19 cellular contexts compared by ENCODE assay signal in the genomic region with DNA sequence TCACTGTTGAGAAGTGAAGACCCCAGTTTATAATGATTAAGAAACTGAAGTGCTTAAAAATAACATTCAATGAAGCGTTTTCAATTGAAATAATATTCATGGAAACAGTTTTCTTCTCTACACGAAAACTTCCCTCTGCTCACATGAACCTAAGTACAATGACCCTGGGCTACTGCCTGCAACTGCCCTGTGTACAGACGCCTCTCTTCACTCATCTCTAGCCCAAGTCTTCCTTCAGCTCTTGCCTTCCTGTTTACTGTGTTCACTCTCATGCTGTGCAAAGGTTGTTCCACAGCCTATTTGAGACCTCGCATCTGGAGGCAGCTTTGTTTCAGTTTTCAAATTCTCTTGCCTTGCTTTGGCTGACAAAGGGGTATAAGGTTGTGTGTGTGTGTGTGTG.
DNase-seq lines count a peak whose midpoint lies in the region; ATAC-seq, FAIRE-seq and TF ChIP-seq lines count a peak whose summit lies in the region.
"Had no signal": no experiment of that assay in that cellular context is flagged by ENCODE, and none has a peak within 500 bp of the region (broad histone marks: within the 10 kb centered on the region; RNA-seq: fewer than 3 reads in every experiment).

No MANE protein-coding gene starts in this region.

- TF ChIP-seq RAD21 in H1 (IDR thresholded peaks at IDR 0.05 in 1 of 2, conservative IDR thresholded peaks at IDR 0.05 in 1 of 2; ENCODE audit: low read depth in 2 of 2, low read length in 2 of 2) (no peak), liver (IDR thresholded peaks at IDR 0.05) (no peak)

- H3K36me3 Mint-ChIP-seq in CD4-positive, alpha-beta memory T cell, result no peaks in the 10 kb centered on the region
- H3K36me3 Mint-ChIP-seq: CD14-positive monocyte; CD8-positive, alpha-beta T cell had no signal

- peaks cover 0 to 2% (median 0%) of the 10 kb centered on the region in 8 donors for H3K9me3 Mint-ChIP-seq in CD4-positive, alpha-beta memory T cell

- WGBS in H1 (ENCODE audit: extremely low coverage in 1 of 2, insufficient coverage in 1 of 2, insufficient read length in 1 of 2, insufficient replicate concordance in 2 of 2, low coverage in 1 of 2, low lambda C conversion rate in 2 of 2, missing lambda C conversion rate in 1 of 2), 2 experiments, result 85% methylated on average over 4 of the region's 4 CpGs; no CpG with 5 or more reads in 1 of the 2 experiments
- WGBS in liver, result 30% methylated on average over 4 of the region's 4 CpGs
- WGBS in neuronal stem cell (ENCODE audit: extremely low coverage in 2 of 2, insufficient read length in 2 of 2, insufficient replicate concordance in 1 of 2), 2 donors, result no CpG with 5 or more reads among the region's 4 CpGs
- 76 to 78% (median 76%) methylated on average over 4 of the region's 4 CpGs for WGBS in psoas muscle, 3 donors

- no peak overlapping the region for H3K14ac ChIP-seq in H1 (ENCODE audit: insufficient read length)
- H3K14ac ChIP-seq in neuronal stem cell (ENCODE audit: low read length), result no peak overlapping the region

- H3K79me1 ChIP-seq in H1 (ENCODE audit: low read depth, low read length), result no peaks in the 10 kb centered on the region
- no peaks in the 10 kb centered on the region for H3K79me1 ChIP-seq in neuronal stem cell (ENCODE audit: low read depth, low read length)

- H2BK5ac ChIP-seq in H1 (ENCODE audit: low read depth, low read length) (no peak overlapping the region), neuronal stem cell (ENCODE audit: low read length) (no peak overlapping the region)

- H3K23me2 ChIP-seq in H1 (ENCODE audit: low read depth, low read length), result no peaks in the 10 kb centered on the region

- H3K18ac ChIP-seq in H1 (ENCODE audit: extremely low read depth, low read length), result no peak overlapping the region
- H3K18ac ChIP-seq in neuronal stem cell (ENCODE audit: low read length), result no peak overlapping the region

- no peak for TF ChIP-seq CTCF in H1 (IDR thresholded peaks at IDR 0.05; ENCODE audit: control extremely low read depth in 1 of 3, insufficient read depth in 1 of 3, low read depth in 1 of 3, low read length in 3 of 3)
- no peak for TF ChIP-seq CTCF in liver (IDR thresholded peaks at IDR 0.05; ENCODE audit: low read depth, low read length, missing input control)
- no peak for TF ChIP-seq CTCF in psoas muscle (IDR thresholded peaks at IDR 0.05)

- H2BK20ac ChIP-seq in H1 (ENCODE audit: low read length), result 0 out of 2 replicates have a peak overlapping the region, but pooled peaks have one; percentile 15

- H3K4me2 ChIP-seq in H1 (ENCODE audit: insufficient read depth in 1 of 2, low read depth in 2 of 2, low read length in 2 of 2) (no peak overlapping the region), neuronal stem cell (ENCODE audit: insufficient read depth, low read length, poor library complexity, severe bottlenecking) (no peak overlapping the region)
- H3K4me2 ChIP-seq: BLaER1 had no signal

- H3K4me1 Mint-ChIP-seq in CD4-positive, alpha-beta memory T cell, result no peaks in the 10 kb centered on the region
- H3K4me1 Mint-ChIP-seq: CD14-positive monocyte had no signal

- H3K36me3 ChIP-seq in H1 (ENCODE audit: control insufficient read depth in 2 of 4, insufficient read depth in 4 of 4, low read length in 3 of 4) (no peaks in the 10 kb centered on the region), liver (ENCODE audit: control insufficient read depth in 4 of 4, insufficient read depth in 3 of 4, low read depth in 1 of 4, low read length in 3 of 4) (no peaks in the 10 kb centered on the region), neuronal stem cell (replicated peaks in 1 of 2; ENCODE audit: control insufficient read depth in 2 of 2, insufficient read depth in 2 of 2, low read length in 2 of 2) (no peaks in the 10 kb centered on the region), psoas muscle (ENCODE audit: insufficient read depth in 1 of 2, low read depth in 1 of 2) (no peaks in the 10 kb centered on the region)
- no peaks in the 10 kb centered on the region for H3K36me3 ChIP-seq in CD4-positive, alpha-beta memory T cell (ENCODE audit: insufficient read depth, low read length)
- H3K36me3 ChIP-seq: BLaER1 had no signal

- H3K23ac ChIP-seq in H1 (ENCODE audit: insufficient read length) (no peak overlapping the region), neuronal stem cell (ENCODE audit: low read depth, low read length, poor library complexity) (no peak overlapping the region)

- H3K27ac Mint-ChIP-seq in CD4-positive, alpha-beta memory T cell, result no peak overlapping the region
- H3K27ac Mint-ChIP-seq: CD14-positive monocyte; CD8-positive, alpha-beta T cell had no signal

- peaks cover 3 to 6% of the 10 kb centered on the region in 2 donors for H3K27me3 Mint-ChIP-seq in CD4-positive, alpha-beta memory T cell

- H2AFZ ChIP-seq in H1 (ENCODE audit: low read length) (no peak overlapping the region), neuronal stem cell (ENCODE audit: low read length) (peak overlapping the region; percentile 22)

- no peak for FAIRE-seq in H1 (lab: Jason Lieb, UNC)
- FAIRE-seq: GM12878, GM19239, H54 had no signal

- CTCF ChIA-PET in H1 (lab: Charles Lee; ENCODE audit: partially characterized antibody), result interaction anchor here (1.2 kb wide), 1 partner anchor 25 kb away, joined by 5 read pairs; no protein-coding TSS in a partner anchor
- CTCF ChIA-PET in CD4-positive, alpha-beta memory T cell (lab: Charles Lee; ENCODE audit: partially characterized antibody), result no interaction called here

- no peak overlapping the region for H3K4me3 ChIP-seq in H1 (ENCODE audit: extremely low read depth in 1 of 4, insufficient read depth in 2 of 4, low read depth in 3 of 4, low read length in 4 of 4)
- no peak overlapping the region for H3K4me3 ChIP-seq in liver (ENCODE audit: low read depth in 1 of 3, low read length in 3 of 3)
- H3K4me3 ChIP-seq in neuronal stem cell (ENCODE audit: low read length in 2 of 2), result no peak overlapping the region
- no peak overlapping the region for H3K4me3 ChIP-seq in CD4-positive, alpha-beta memory T cell (ENCODE audit: low read length in 2 of 2)
- H3K4me3 ChIP-seq in psoas muscle, result no peak overlapping the region
- H3K4me3 ChIP-seq: BLaER1, GM12878 had no signal

- no peaks in the 10 kb centered on the region for H3K79me2 ChIP-seq in H1 (ENCODE audit: control insufficient read depth in 1 of 2, insufficient read depth in 2 of 2, low read length in 2 of 2)

- H4K91ac ChIP-seq in H1 (replicated peaks; ENCODE audit: insufficient read length, low read length) (no peak overlapping the region), neuronal stem cell (ENCODE audit: low read depth, low read length, poor library complexity) (no peak overlapping the region)

- no peak overlapping the region for H3K56ac ChIP-seq in H1 (replicated peaks; ENCODE audit: insufficient read length, low read depth, low read length)

- DNase-seq in H1 (ENCODE audit: low read depth in 1 of 2, low spot score in 2 of 2) (no peak), neuronal stem cell (ENCODE audit: low spot score) (no peak), amygdala (lab: John Stamatoyannopoulos, UW) (no peak), psoas muscle (no peak), NCI-H1092 treated with DMSO at 0.1 percent for 48 hours (lab: John Stamatoyannopoulos, UW) (no peak)
- DNase-seq in CD4-positive, alpha-beta memory T cell, result no peak
- DNase-seq: 8988T; Calu3; CD8-positive, alpha-beta T cell; DMS79 treated with DMSO at 0.1 percent for 48 hours; HCEC 1CT; IMR-90 had no signal

- H3K9ac ChIP-seq in H1 (replicated peaks in 1 of 4; ENCODE audit: extremely low read depth in 1 of 4, low read depth in 3 of 4, low read length in 3 of 4), result no peak overlapping the region
- no peak overlapping the region for H3K9ac ChIP-seq in liver (ENCODE audit: low read depth in 1 of 2, low read length in 2 of 2)
- no peak overlapping the region for H3K9ac ChIP-seq in neuronal stem cell (ENCODE audit: low read depth, low read length, poor library complexity)
- H3K9ac ChIP-seq: BLaER1 had no signal

- TF ChIP-seq POLR2A in H1 (IDR thresholded peaks at IDR 0.05; ENCODE audit: control extremely low read depth in 1 of 2, low read depth in 2 of 2, low read length in 2 of 2), result no peak

- H2BK15ac ChIP-seq in H1 (ENCODE audit: low read length), result no peak overlapping the region
- no peak overlapping the region for H2BK15ac ChIP-seq in neuronal stem cell (ENCODE audit: low read length)

- H3K9me3 ChIP-seq in H1 (ENCODE audit: insufficient read depth in 2 of 2, low read depth in 1 of 2, low read length in 1 of 2) (no peaks in the 10 kb centered on the region), liver (ENCODE audit: control insufficient read depth in 4 of 4, low read length in 3 of 4) (no peaks in the 10 kb centered on the region), neuronal stem cell (replicated peaks in 1 of 2; ENCODE audit: control insufficient read depth in 2 of 2, insufficient read depth in 1 of 2, low read depth in 1 of 2, low read length in 2 of 2) (no peaks in the 10 kb centered on the region), psoas muscle (no peaks in the 10 kb centered on the region)
- no peaks in the 10 kb centered on the region for H3K9me3 ChIP-seq in CD4-positive, alpha-beta memory T cell (ENCODE audit: control insufficient read depth in 1 of 2, low read length in 2 of 2)
- H3K9me3 ChIP-seq: BLaER1 had no signal

- no peak overlapping the region for H2BK120ac ChIP-seq in H1 (replicated peaks; ENCODE audit: low read depth, low read length)
- no peak overlapping the region for H2BK120ac ChIP-seq in neuronal stem cell (ENCODE audit: low read depth, low read length)

- H3K4ac ChIP-seq in H1 (replicated peaks; ENCODE audit: insufficient read length, low read depth, low read length), result no peak overlapping the region
- no peak overlapping the region for H3K4ac ChIP-seq in neuronal stem cell (ENCODE audit: low read length)

- H2AK5ac ChIP-seq in H1 (ENCODE audit: low read depth, low read length), result no peak overlapping the region
- H2AK5ac ChIP-seq in neuronal stem cell (ENCODE audit: low read depth, low read length), result no peak overlapping the region

- TF ChIP-seq EP300 in H1 (IDR thresholded peaks at IDR 0.05; ENCODE audit: borderline replicate concordance in 1 of 2, low read depth in 2 of 2, low read length in 2 of 2), result no peak

- no peak overlapping the region for H4K5ac ChIP-seq in H1 (ENCODE audit: insufficient read length, low read depth, low read length)

- H3K4me1 ChIP-seq in H1 (replicated peaks in 1 of 4; ENCODE audit: control insufficient read depth in 3 of 4, insufficient read depth in 4 of 4, low read length in 3 of 4) (no peaks in the 10 kb centered on the region; a peak in 1 of 7 replicates), liver (ENCODE audit: control insufficient read depth in 4 of 4, insufficient read depth in 4 of 4, low read length in 3 of 4) (no peaks in the 10 kb centered on the region), neuronal stem cell (ENCODE audit: control insufficient read depth in 2 of 2, insufficient read depth in 1 of 2, low read depth in 1 of 2, low read length in 2 of 2) (peaks cover 2 to 11% of the 10 kb centered on the region in 2 donors), psoas muscle (no peaks in the 10 kb centered on the region)
- no peaks in the 10 kb centered on the region for H3K4me1 ChIP-seq in CD4-positive, alpha-beta memory T cell (ENCODE audit: insufficient read depth, low read length)
- H3K4me1 ChIP-seq: BLaER1 had no signal

- H3K4me3 Mint-ChIP-seq in CD4-positive, alpha-beta memory T cell, result no peak overlapping the region
- H3K4me3 Mint-ChIP-seq: CD14-positive monocyte; CD8-positive, alpha-beta T cell had no signal

- intact Hi-C loops in CD4-positive, alpha-beta memory T cell (cut with micrococcal nuclease), result no loop called here
- intact Hi-C loops in psoas muscle (cut with DNase I), result no loop called here

- H3K27ac ChIP-seq in H1 (ENCODE audit: low read depth, low read length), result no peak overlapping the region
- no peak overlapping the region for H3K27ac ChIP-seq in liver (ENCODE audit: low read depth in 1 of 2, low read length in 2 of 2)
- no peak overlapping the region for H3K27ac ChIP-seq in neuronal stem cell (replicated peaks; ENCODE audit: low read length)
- H3K27ac ChIP-seq in CD4-positive, alpha-beta memory T cell (ENCODE audit: low read depth, low read length), result no peak overlapping the region
- no peak overlapping the region for H3K27ac ChIP-seq in psoas muscle
- H3K27ac ChIP-seq: BLaER1, HL-60 had no signal

- H2BK12ac ChIP-seq in H1 (ENCODE audit: low read depth, low read length) (no peak overlapping the region; the same call in 1 of the 2 replicates), neuronal stem cell (ENCODE audit: low read length) (no peak overlapping the region)

- H4K20me1 ChIP-seq in H1 (replicated peaks in 1 of 2; ENCODE audit: control insufficient read depth in 1 of 2, insufficient read depth in 2 of 2, low read length in 2 of 2), result no peaks in the 10 kb centered on the region
- H4K20me1 ChIP-seq: BLaER1 had no signal

- ATAC-seq in psoas muscle, result no peak
- ATAC-seq: CD8-positive, alpha-beta T cell; GM12878 had no signal

- H4K8ac ChIP-seq in H1 (ENCODE audit: extremely low read depth, insufficient read depth, low read length) (no peak overlapping the region), neuronal stem cell (ENCODE audit: low read depth, low read length) (no peak overlapping the region)

- POLR2A ChIA-PET in H1 (lab: Charles Lee; ENCODE audit: partially characterized antibody), result interaction anchor here (1.0 kb wide), 1 partner anchor 11 kb away, joined by 3 read pairs; no protein-coding TSS in a partner anchor
- POLR2A ChIA-PET in CD4-positive, alpha-beta memory T cell (lab: Charles Lee; ENCODE audit: partially characterized antibody), result no interaction called here

- H3K27me3 ChIP-seq in H1 (replicated peaks in 1 of 4; ENCODE audit: control insufficient read depth in 3 of 4, extremely low read depth in 1 of 4, insufficient read depth in 3 of 4, low read length in 3 of 4) (no peaks in the 10 kb centered on the region), liver (ENCODE audit: control insufficient read depth in 4 of 4, insufficient read depth in 4 of 4, low read length in 3 of 4) (peaks cover 0 to 4% (median 0%) of the 10 kb centered on the region in 4 donors), neuronal stem cell (ENCODE audit: control insufficient read depth in 3 of 3, insufficient read depth in 3 of 3, low read depth in 1 of 3, low read length in 3 of 3) (no peaks in the 10 kb centered on the region), psoas muscle (ENCODE audit: insufficient read depth in 3 of 3, low read length in 2 of 3) (peaks cover 0 to 3% (median 0%) of the 10 kb centered on the region in 3 donors)
- no peaks in the 10 kb centered on the region for H3K27me3 ChIP-seq in CD4-positive, alpha-beta memory T cell (ENCODE audit: insufficient read depth, low read length)
- H3K27me3 ChIP-seq: BLaER1 had no signal
